Comparison of ENCODE assay signal across 1 cellular context in genomic region chr12:57330989-57331388, GRCh38.
TF ChIP-seq lines count a peak whose summit lies in the region.

No MANE protein-coding gene starts in this region.

TF ChIP-seq in GM23338, 12 proteins besides CTCF, POLR2A, EP300 and RAD21 (continued from another document):
- TF ChIP-seq ETS1 (IDR thresholded peaks at IDR 0.05) (no peak), ZNF114 (CRISPR knock-in tag; IDR thresholded peaks at IDR 0.05) (no peak)
